In genomic region chr7:94696981-94697670, GRCh38 we compare ENCODE assay signal across 9 cellular contexts. TPM values are rescaled to one million over a fixed set of nuclear protein-coding genes. Genes with fewer than 3 reads are reported as not detected.
DNase-seq lines count a peak whose midpoint lies in the region; ATAC-seq and TF ChIP-seq lines count a peak whose summit lies in the region.
"Had no signal": no experiment of that assay in that cellular context is flagged by ENCODE, and none has a peak within 500 bp of the region (broad histone marks: within the 10 kb centered on the region; RNA-seq: fewer than 3 reads in every experiment).

No MANE protein-coding gene starts in this region.

- TF ChIP-seq POLR2A in stomach (IDR thresholded peaks at IDR 0.05) (no peak), GM18505 (IDR thresholded peaks at IDR 0.05; ENCODE audit: borderline replicate concordance, extremely low read depth, insufficient read depth, insufficient read length) (no peak)

- TF ChIP-seq CTCF in HFF-Myc (IDR thresholded peaks at IDR 0.05; ENCODE audit: low read depth, low read length, missing control alignments) (no peak), heart right ventricle (IDR thresholded peaks at IDR 0.05) (no peak), stomach (IDR thresholded peaks at IDR 0.05) (no peak)

- WGBS in heart right ventricle, 2 donors = 58 to 73% methylated on average over 1 of the region's 1 CpG
- 66 to 89% (median 76%) methylated on average over 1 of the region's 1 CpG for WGBS in stomach, 5 donors

- H3K9me3 Mint-ChIP-seq in activated CD4-positive, alpha-beta T cell treated with anti-CD3 and anti-CD28 coated beads, Interleukin-2, amount 10 ng/mL, durations not matched to agents 7 days and 5 days = no peaks in the 10 kb centered on the region

- H3K36me3 ChIP-seq in heart right ventricle (no peaks in the 10 kb centered on the region), stomach (no peaks in the 10 kb centered on the region)

- CTCF ChIA-PET in activated CD4-positive, alpha-beta T cell treated with anti-CD3 and anti-CD28 coated beads, Interleukin-2, amount 10 ng/mL, durations not matched to agents 7 days and 5 days (lab: Charles Lee) = no interaction called here

- peak; percentile 75 for DNase-seq in HFF-Myc (ENCODE audit: extremely low read depth, low read depth)
- DNase-seq in SW 1271 (lab: John Stamatoyannopoulos, UW) = peak; percentile 26 to 79
- peak in 1 of 2 donors; percentile 46 for DNase-seq in heart right ventricle
- peak; percentile 44 for DNase-seq in stomach
- no peak for DNase-seq in activated CD4-positive, alpha-beta T cell treated with anti-CD3 and anti-CD28 coated beads, Interleukin-2, amount 10 ng/mL, durations not matched to agents 7 days and 5 days
- DNase-seq in stimulated activated naive CD4-positive, alpha-beta T cell (lab: John Stamatoyannopoulos, UW) = no peak
- DNase-seq: T-helper 1 cell had no signal

- peak in 7 of 8 donors; percentile 80 to 92 (median 87) for ATAC-seq in heart right ventricle
- no peak for ATAC-seq in HG03097 (IDR thresholded peaks at IDR 0.05; ENCODE audit: low FRiP score, unreplicated experiment)
- ATAC-seq in GM18505 (IDR thresholded peaks at IDR 0.05; ENCODE audit: unreplicated experiment) = no peak

- no peak for TF ChIP-seq EP300 in stomach (IDR thresholded peaks at IDR 0.05)

- H3K27me3 ChIP-seq in heart right ventricle (no peaks in the 10 kb centered on the region), stomach (no peaks in the 10 kb centered on the region)

- intact Hi-C loops in heart right ventricle (cut with DNase I) (no loop called here), stomach (cut with DNase I; ENCODE audit: low total_unique reads) (no loop called here)

- H3K27ac ChIP-seq in heart right ventricle (peak overlapping the region in 5 of 10 donors; percentile 2 to 62 (median 26)), stomach (peak overlapping the region in 1 of 5 donors; percentile 46)

- no peaks in the 10 kb centered on the region for H3K4me1 Mint-ChIP-seq in activated CD4-positive, alpha-beta T cell treated with anti-CD3 and anti-CD28 coated beads, Interleukin-2, amount 10 ng/mL, durations not matched to agents 7 days and 5 days

- no peaks in the 10 kb centered on the region for H3K27me3 Mint-ChIP-seq in activated CD4-positive, alpha-beta T cell treated with anti-CD3 and anti-CD28 coated beads, Interleukin-2, amount 10 ng/mL, durations not matched to agents 7 days and 5 days

- H3K4me3 Mint-ChIP-seq in activated CD4-positive, alpha-beta T cell treated with anti-CD3 and anti-CD28 coated beads, Interleukin-2, amount 10 ng/mL, durations not matched to agents 7 days and 5 days = no peak overlapping the region

- no peaks in the 10 kb centered on the region for H3K9me3 ChIP-seq in heart right ventricle
- H3K9me3 ChIP-seq in stomach = no peaks in the 10 kb centered on the region

- no peak overlapping the region for H3K4me3 ChIP-seq in HFF-Myc (replicated peaks; ENCODE audit: low read depth, low read length)
- no peak overlapping the region for H3K4me3 ChIP-seq in heart right ventricle
- no peak overlapping the region for H3K4me3 ChIP-seq in stomach

- no peak overlapping the region for H3K27ac Mint-ChIP-seq in activated CD4-positive, alpha-beta T cell treated with anti-CD3 and anti-CD28 coated beads, Interleukin-2, amount 10 ng/mL, durations not matched to agents 7 days and 5 days

- POLR2A ChIA-PET in activated CD4-positive, alpha-beta T cell treated with anti-CD3 and anti-CD28 coated beads, Interleukin-2, amount 10 ng/mL, durations not matched to agents 7 days and 5 days (lab: Charles Lee) = no interaction called here

- peaks cover 0 to 12% (median 0%) of the 10 kb centered on the region in 9 donors for H3K4me1 ChIP-seq in heart right ventricle
- H3K4me1 ChIP-seq in stomach = peaks cover 0 to 18% (median 5%) of the 10 kb centered on the region in 4 donors

- H3K36me3 Mint-ChIP-seq in activated CD4-positive, alpha-beta T cell treated with anti-CD3 and anti-CD28 coated beads, Interleukin-2, amount 10 ng/mL, durations not matched to agents 7 days and 5 days (ENCODE audit: low read depth) = no peaks in the 10 kb centered on the region

RNA-seq across cellular contexts. Expression of gene SGCE, which starts 41.2 kb away (rescaled TPM):
- total RNA-seq in heart right ventricle = 10 to 100 TPM; 19.0 to 31.1 (median 21.2) TPM
- polyA plus RNA-seq in heart right ventricle = 10 to 100 TPM; 11.5 to 16.8 TPM
- total RNA-seq in stomach = 100 to 1,000 TPM in 2 of 5 donors, 10 to 100 TPM in 3; 66.5 to 142 (median 78.7) TPM
- polyA plus RNA-seq in stomach = 10 to 100 TPM; 12.0 to 18.9 (median 12.6) TPM
- total RNA-seq in activated CD4-positive, alpha-beta T cell treated with anti-CD3 and anti-CD28 coated beads, Interleukin-2, amount 10 ng/mL, durations not matched to agents 7 days and 5 days = not detected

Comparison
In these comparisons a context has a peak if more than half of its experiments do, and no peak if none do; other contexts are left out.
1. DNase-seq: peak in HFF-Myc (single experiment), SW 1271 (2 of 2) and stomach (single experiment); none in activated CD4-positive, alpha-beta T cell treated with anti-CD3 and anti-CD28 coated beads, Interleukin-2, amount 10 ng/mL, durations not matched to agents 7 days and 5 days (single experiment) and stimulated activated naive CD4-positive, alpha-beta T cell (0 of 6).
2. ATAC-seq: peak in heart right ventricle (7 of 8); none in HG03097 (single experiment) and GM18505 (single experiment).
3. RNA of gene SGCE, which starts 41.2 kb away (total RNA-seq): 66.5 to 142 TPM in stomach and 19.0 to 31.1 TPM in heart right ventricle; not detected in activated CD4-positive, alpha-beta T cell treated with anti-CD3 and anti-CD28 coated beads, Interleukin-2, amount 10 ng/mL, durations not matched to agents 7 days and 5 days; every median in the first group is over 10 times any median in the second.